Comparison of ENCODE assay signal across 2 cellular contexts in the genomic region with DNA sequence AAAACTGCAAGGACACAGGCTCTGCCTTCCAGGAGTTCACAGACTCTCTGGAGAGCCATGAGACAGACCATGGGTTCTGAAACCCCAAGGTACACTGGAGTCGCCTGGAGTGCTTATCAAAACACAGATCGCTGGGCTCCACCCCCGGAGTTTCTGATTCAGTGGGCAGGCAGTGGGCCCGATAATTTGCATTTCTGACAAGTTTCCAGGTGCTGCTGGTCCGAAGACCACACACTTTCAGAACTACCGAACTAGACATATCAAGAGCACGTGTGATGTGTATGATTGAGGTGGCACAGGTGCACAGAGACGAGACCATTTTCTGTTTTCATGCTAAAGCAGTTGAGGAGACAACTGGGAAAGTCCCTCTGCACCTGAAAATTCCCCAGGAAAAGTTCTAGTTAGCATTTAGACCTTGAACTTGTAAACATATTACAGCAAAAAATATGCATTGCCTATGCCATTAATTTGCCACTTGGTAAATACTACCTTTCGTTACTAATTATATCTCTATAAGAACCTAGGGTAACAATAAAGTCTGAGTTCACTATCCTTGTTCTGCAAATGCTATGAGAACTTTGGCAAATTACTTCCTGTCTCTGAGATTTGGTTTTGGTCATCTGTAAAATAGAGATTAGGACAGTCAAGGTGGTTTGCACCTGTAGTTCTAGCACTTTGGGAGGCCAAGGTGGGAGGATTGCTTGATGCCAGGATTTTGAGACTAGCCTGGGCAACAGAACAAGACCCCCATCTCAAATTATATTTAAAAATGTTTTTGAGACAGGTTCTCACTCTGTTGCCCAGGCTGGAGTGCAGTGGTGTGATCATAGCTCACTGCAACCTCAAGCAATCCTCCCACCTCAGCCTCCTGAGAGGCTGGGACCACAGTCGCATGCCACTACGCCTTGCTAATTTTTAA.
A peak's percentile ranks its signal among the peaks of the same experiment; 100 is the strongest.
TF ChIP-seq lines count a peak whose summit lies in the region.

No MANE protein-coding gene starts in this region.

TF ChIP-seq in IMR-90, 13 proteins besides CTCF, POLR2A, EP300 and RAD21:
- TF ChIP-seq, protein P1, sequence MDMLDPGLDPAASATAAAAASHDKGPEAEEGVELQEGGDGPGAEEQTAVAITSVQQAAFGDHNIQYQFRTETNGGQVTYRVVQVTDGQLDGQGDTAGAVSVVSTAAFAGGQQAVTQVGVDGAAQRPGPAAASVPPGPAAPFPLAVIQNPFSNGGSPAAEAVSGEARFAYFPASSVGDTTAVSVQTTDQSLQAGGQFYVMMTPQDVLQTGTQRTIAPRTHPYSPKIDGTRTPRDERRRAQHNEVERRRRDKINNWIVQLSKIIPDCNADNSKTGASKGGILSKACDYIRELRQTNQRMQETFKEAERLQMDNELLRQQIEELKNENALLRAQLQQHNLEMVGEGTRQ (IDR thresholded peaks at IDR 0.05; ENCODE audit: low read depth, low read length) = no peak
- TF ChIP-seq FOS (IDR thresholded peaks at IDR 0.05; ENCODE audit: low read depth, low read length) = no peak
- no peak for TF ChIP-seq MXI1 (IDR thresholded peaks at IDR 0.05; ENCODE audit: borderline replicate concordance, low read depth, low read length)
- no peak for TF ChIP-seq CHD1 (IDR thresholded peaks at IDR 0.05; ENCODE audit: low read depth, low read length)
- TF ChIP-seq RFX5 (IDR thresholded peaks at IDR 0.05; ENCODE audit: low read depth, low read length) = no peak
- TF ChIP-seq, protein P2, sequence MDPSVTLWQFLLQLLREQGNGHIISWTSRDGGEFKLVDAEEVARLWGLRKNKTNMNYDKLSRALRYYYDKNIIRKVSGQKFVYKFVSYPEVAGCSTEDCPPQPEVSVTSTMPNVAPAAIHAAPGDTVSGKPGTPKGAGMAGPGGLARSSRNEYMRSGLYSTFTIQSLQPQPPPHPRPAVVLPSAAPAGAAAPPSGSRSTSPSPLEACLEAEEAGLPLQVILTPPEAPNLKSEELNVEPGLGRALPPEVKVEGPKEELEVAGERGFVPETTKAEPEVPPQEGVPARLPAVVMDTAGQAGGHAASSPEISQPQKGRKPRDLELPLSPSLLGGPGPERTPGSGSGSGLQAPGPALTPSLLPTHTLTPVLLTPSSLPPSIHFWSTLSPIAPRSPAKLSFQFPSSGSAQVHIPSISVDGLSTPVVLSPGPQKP (IDR thresholded peaks at IDR 0.05; ENCODE audit: borderline replicate concordance, low read depth, low read length) = no peak
- TF ChIP-seq CEBPB (IDR thresholded peaks at IDR 0.05; ENCODE audit: low read depth, low read length) = no peak
- TF ChIP-seq MAZ (IDR thresholded peaks at IDR 0.05; ENCODE audit: borderline replicate concordance, low read depth, low read length) = no peak
- no peak for TF ChIP-seq BHLHE40 (IDR thresholded peaks at IDR 0.05; ENCODE audit: low read depth, low read length)
- no peak for TF ChIP-seq RCOR1 (IDR thresholded peaks at IDR 0.05; ENCODE audit: insufficient replicate concordance, low read length)
- TF ChIP-seq SMC3 (IDR thresholded peaks at IDR 0.05; ENCODE audit: low read depth, low read length) = no peak
- TF ChIP-seq MAFK (IDR thresholded peaks at IDR 0.05; ENCODE audit: low read depth, low read length) = no peak
- TF ChIP-seq NFE2L2 (IDR thresholded peaks at IDR 0.05; ENCODE audit: low read depth, low read length) = no peak

TF ChIP-seq in GM12878, 131 proteins besides CTCF, POLR2A, EP300 and RAD21 (continues in another document):
- TF ChIP-seq, protein P3, sequence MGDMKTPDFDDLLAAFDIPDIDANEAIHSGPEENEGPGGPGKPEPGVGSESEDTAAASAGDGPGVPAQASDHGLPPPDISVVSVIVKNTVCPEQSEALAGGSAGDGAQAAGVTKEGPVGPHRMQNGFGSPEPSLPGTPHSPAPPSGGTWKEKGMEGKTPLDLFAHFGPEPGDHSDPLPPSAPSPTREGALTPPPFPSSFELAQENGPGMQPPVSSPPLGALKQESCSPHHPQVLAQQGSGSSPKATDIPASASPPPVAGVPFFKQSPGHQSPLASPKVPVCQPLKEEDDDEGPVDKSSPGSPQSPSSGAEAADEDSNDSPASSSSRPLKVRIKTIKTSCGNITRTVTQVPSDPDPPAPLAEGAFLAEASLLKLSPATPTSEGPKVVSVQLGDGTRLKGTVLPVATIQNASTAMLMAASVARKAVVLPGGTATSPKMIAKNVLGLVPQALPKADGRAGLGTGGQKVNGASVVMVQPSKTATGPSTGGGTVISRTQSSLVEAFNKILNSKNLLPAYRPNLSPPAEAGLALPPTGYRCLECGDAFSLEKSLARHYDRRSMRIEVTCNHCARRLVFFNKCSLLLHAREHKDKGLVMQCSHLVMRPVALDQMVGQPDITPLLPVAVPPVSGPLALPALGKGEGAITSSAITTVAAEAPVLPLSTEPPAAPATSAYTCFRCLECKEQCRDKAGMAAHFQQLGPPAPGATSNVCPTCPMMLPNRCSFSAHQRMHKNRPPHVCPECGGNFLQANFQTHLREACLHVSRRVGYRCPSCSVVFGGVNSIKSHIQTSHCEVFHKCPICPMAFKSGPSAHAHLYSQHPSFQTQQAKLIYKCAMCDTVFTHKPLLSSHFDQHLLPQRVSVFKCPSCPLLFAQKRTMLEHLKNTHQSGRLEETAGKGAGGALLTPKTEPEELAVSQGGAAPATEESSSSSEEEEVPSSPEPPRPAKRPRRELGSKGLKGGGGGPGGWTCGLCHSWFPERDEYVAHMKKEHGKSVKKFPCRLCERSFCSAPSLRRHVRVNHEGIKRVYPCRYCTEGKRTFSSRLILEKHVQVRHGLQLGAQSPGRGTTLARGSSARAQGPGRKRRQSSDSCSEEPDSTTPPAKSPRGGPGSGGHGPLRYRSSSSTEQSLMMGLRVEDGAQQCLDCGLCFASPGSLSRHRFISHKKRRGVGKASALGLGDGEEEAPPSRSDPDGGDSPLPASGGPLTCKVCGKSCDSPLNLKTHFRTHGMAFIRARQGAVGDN (IDR thresholded peaks at IDR 0.05) = peak; percentile 87
- TF ChIP-seq NR2C1 (IDR thresholded peaks at IDR 0.05) = no peak
- no peak for TF ChIP-seq LARP7 (IDR thresholded peaks at IDR 0.05)
- peak; percentile 98 for TF ChIP-seq FOXM1 (IDR thresholded peaks at IDR 0.05; ENCODE audit: low read depth, low read length)
- TF ChIP-seq, protein P4, sequence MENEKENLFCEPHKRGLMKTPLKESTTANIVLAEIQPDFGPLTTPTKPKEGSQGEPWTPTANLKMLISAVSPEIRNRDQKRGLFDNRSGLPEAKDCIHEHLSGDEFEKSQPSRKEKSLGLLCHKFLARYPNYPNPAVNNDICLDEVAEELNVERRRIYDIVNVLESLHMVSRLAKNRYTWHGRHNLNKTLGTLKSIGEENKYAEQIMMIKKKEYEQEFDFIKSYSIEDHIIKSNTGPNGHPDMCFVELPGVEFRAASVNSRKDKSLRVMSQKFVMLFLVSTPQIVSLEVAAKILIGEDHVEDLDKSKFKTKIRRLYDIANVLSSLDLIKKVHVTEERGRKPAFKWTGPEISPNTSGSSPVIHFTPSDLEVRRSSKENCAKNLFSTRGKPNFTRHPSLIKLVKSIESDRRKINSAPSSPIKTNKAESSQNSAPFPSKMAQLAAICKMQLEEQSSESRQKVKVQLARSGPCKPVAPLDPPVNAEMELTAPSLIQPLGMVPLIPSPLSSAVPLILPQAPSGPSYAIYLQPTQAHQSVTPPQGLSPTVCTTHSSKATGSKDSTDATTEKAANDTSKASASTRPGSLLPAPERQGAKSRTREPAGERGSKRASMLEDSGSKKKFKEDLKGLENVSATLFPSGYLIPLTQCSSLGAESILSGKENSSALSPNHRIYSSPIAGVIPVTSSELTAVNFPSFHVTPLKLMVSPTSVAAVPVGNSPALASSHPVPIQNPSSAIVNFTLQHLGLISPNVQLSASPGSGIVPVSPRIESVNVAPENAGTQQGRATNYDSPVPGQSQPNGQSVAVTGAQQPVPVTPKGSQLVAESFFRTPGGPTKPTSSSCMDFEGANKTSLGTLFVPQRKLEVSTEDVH (IDR thresholded peaks at IDR 0.05; ENCODE audit: low read depth, partially characterized antibody) = peak; percentile 60
- no peak for TF ChIP-seq PML (IDR thresholded peaks at IDR 0.05; ENCODE audit: low read length)
- no peak for TF ChIP-seq SUZ12 (IDR thresholded peaks at IDR 0.05; ENCODE audit: unreplicated experiment)
- TF ChIP-seq NFYA (IDR thresholded peaks at IDR 0.05; ENCODE audit: borderline replicate concordance, low read depth, low read length) = no peak
- TF ChIP-seq POU2F2 (IDR thresholded peaks at IDR 0.05; ENCODE audit: borderline replicate concordance, low read depth, low read length) = peak; percentile 98
- TF ChIP-seq POLR2AphosphoS2 (IDR thresholded peaks at IDR 0.05; ENCODE audit: low read depth, low read length) = no peak
- TF ChIP-seq, protein P2 (IDR thresholded peaks at IDR 0.05; ENCODE audit: low read depth, low read length) = 0 out of 2 replicates have a peak, but pooled peaks have one; percentile 33
- peak; percentile 58; the same call in 1 of the 2 replicates for TF ChIP-seq NR2F1 (conservative IDR thresholded peaks at IDR 0.05)
- TF ChIP-seq MYB (IDR thresholded peaks at IDR 0.05; ENCODE audit: borderline replicate concordance, low read depth, low read length) = no peak
- TF ChIP-seq RAD51 (IDR thresholded peaks at IDR 0.05) = peak; percentile 84
- peak; percentile 72 for TF ChIP-seq SP1 (IDR thresholded peaks at IDR 0.05; ENCODE audit: low read depth, low read length)
- TF ChIP-seq TBL1XR1 (IDR thresholded peaks at IDR 0.05; ENCODE audit: low read depth, low read length) = peak; percentile 91
- TF ChIP-seq CBX3 (IDR thresholded peaks at IDR 0.05; ENCODE audit: borderline replicate concordance, low read depth) = no peak
- TF ChIP-seq SPI1 (IDR thresholded peaks at IDR 0.05; ENCODE audit: borderline replicate concordance, insufficient read depth, low read depth, low read length) = peak; percentile 13; the same call in 1 of the 2 replicates
- no peak for TF ChIP-seq WRNIP1 (IDR thresholded peaks at IDR 0.05; ENCODE audit: borderline replicate concordance, low read depth, low read length)
- no peak for TF ChIP-seq NR2C2 (IDR thresholded peaks at IDR 0.05; ENCODE audit: borderline replicate concordance, control insufficient read depth, insufficient read length, low read depth)
- TF ChIP-seq, protein P5, sequence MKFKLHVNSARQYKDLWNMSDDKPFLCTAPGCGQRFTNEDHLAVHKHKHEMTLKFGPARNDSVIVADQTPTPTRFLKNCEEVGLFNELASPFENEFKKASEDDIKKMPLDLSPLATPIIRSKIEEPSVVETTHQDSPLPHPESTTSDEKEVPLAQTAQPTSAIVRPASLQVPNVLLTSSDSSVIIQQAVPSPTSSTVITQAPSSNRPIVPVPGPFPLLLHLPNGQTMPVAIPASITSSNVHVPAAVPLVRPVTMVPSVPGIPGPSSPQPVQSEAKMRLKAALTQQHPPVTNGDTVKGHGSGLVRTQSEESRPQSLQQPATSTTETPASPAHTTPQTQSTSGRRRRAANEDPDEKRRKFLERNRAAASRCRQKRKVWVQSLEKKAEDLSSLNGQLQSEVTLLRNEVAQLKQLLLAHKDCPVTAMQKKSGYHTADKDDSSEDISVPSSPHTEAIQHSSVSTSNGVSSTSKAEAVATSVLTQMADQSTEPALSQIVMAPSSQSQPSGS (IDR thresholded peaks at IDR 0.05; ENCODE audit: low read length) = peak; percentile 89
- TF ChIP-seq, protein P6, sequence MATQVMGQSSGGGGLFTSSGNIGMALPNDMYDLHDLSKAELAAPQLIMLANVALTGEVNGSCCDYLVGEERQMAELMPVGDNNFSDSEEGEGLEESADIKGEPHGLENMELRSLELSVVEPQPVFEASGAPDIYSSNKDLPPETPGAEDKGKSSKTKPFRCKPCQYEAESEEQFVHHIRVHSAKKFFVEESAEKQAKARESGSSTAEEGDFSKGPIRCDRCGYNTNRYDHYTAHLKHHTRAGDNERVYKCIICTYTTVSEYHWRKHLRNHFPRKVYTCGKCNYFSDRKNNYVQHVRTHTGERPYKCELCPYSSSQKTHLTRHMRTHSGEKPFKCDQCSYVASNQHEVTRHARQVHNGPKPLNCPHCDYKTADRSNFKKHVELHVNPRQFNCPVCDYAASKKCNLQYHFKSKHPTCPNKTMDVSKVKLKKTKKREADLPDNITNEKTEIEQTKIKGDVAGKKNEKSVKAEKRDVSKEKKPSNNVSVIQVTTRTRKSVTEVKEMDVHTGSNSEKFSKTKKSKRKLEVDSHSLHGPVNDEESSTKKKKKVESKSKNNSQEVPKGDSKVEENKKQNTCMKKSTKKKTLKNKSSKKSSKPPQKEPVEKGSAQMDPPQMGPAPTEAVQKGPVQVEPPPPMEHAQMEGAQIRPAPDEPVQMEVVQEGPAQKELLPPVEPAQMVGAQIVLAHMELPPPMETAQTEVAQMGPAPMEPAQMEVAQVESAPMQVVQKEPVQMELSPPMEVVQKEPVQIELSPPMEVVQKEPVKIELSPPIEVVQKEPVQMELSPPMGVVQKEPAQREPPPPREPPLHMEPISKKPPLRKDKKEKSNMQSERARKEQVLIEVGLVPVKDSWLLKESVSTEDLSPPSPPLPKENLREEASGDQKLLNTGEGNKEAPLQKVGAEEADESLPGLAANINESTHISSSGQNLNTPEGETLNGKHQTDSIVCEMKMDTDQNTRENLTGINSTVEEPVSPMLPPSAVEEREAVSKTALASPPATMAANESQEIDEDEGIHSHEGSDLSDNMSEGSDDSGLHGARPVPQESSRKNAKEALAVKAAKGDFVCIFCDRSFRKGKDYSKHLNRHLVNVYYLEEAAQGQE (IDR thresholded peaks at IDR 0.05; ENCODE audit: low read depth, low read length) = no peak
- TF ChIP-seq, protein P1 (IDR thresholded peaks at IDR 0.05; ENCODE audit: borderline replicate concordance, low read depth, low read length) = no peak; the same call in 1 of the 2 replicates
- TF ChIP-seq CREM (IDR thresholded peaks at IDR 0.05; ENCODE audit: low read depth) = peak; percentile 90
- TF ChIP-seq MYC (IDR thresholded peaks at IDR 0.05; ENCODE audit: insufficient read depth, insufficient read length, insufficient replicate concordance, low read length, severe bottlenecking) = no peak
